ENCODE assay signal across 21 cellular contexts in the genomic region with DNA sequence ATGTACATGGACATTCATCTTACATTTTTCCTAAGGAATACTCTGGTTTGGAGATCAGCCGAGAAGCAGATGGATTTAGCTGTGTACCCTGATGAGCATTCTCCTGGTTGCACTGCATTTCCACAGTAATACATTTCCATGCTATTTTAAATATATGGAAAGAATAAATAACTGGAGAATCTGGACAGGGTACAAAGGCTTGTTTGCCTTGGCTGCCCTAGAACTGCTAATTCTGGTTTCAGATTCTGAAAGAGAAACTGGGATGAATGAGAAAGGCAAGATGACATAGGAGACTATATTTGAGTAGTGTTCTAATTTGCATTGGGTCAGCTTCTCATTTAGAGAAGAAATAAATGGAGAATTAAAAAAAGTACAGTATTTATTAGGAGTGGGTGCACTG.
"Had no signal": no experiment of that assay in that cellular context is flagged by ENCODE, and none has a peak within 500 bp of the region (broad histone marks: within the 10 kb centered on the region; RNA-seq: fewer than 3 reads in every experiment).

No MANE protein-coding gene starts in this region.

- H3K27me3 Mint-ChIP-seq: activated B cell treated with CpG ODN at 0.5 μM for 24 hours; activated CD4-positive, alpha-beta T cell treated with anti-CD3 and anti-CD28 coated beads, Interleukin-2, amount 10 ng/mL, durations not matched to agents 7 days and 5 days; activated naive CD8-positive, alpha-beta T cell treated with anti-CD3 and anti-CD28 coated beads for 36 hours; central memory CD8-positive, alpha-beta T cell had no signal

- H3K9me3 ChIP-seq: heart right ventricle, ovary, transverse colon, vagina had no signal

- H3K27ac Mint-ChIP-seq: activated B cell treated with CpG ODN at 0.5 μM for 24 hours; activated CD4-positive, alpha-beta T cell treated with anti-CD3 and anti-CD28 coated beads, Interleukin-2, amount 10 ng/mL, durations not matched to agents 7 days and 5 days; activated naive CD8-positive, alpha-beta T cell treated with anti-CD3 and anti-CD28 coated beads for 36 hours; activated T-cell treated with anti-CD3 and anti-CD28 coated beads, Interleukin-2, amount 50 U/mL, for 72 hours; mesothelial cell of epicardium; neural progenitor cell; T-helper 2 cell treated with Interferon-gamma antibody and Interleukin-4, amounts not matched to agents 5 μg/mL and 100 μg/mL, for 36 hours had no signal

- H3K36me3 ChIP-seq: brain microvascular endothelial cell, heart right ventricle, neural progenitor cell, ovary, transverse colon, vagina had no signal

- H3K9ac ChIP-seq: neural progenitor cell had no signal

- H2AFZ ChIP-seq: neural progenitor cell had no signal

- ATAC-seq: activated T-cell treated with anti-CD3 and anti-CD28 coated beads, Interleukin-2, amount 50 U/mL, for 72 hours; heart right ventricle had no signal

- H3K27ac ChIP-seq: brain microvascular endothelial cell, heart right ventricle, neural progenitor cell, ovary, transverse colon, vagina had no signal

- H3K4me3 ChIP-seq: heart right ventricle, lung, neural progenitor cell, ovary, transverse colon, vagina had no signal

- H3K9me3 Mint-ChIP-seq: activated B cell treated with CpG ODN at 0.5 μM for 24 hours; activated CD4-positive, alpha-beta T cell treated with anti-CD3 and anti-CD28 coated beads, Interleukin-2, amount 10 ng/mL, durations not matched to agents 7 days and 5 days; activated T-cell treated with anti-CD3 and anti-CD28 coated beads, Interleukin-2, amount 50 U/mL, for 72 hours; central memory CD8-positive, alpha-beta T cell; mesothelial cell of epicardium; neural progenitor cell; T-helper 2 cell treated with Interferon-gamma antibody and Interleukin-4, amounts not matched to agents 5 μg/mL and 100 μg/mL, for 36 hours had no signal

- H3K4me2 ChIP-seq: neural progenitor cell had no signal

- H3K4me3 Mint-ChIP-seq: activated B cell treated with CpG ODN at 0.5 μM for 24 hours; activated CD4-positive, alpha-beta T cell treated with anti-CD3 and anti-CD28 coated beads, Interleukin-2, amount 10 ng/mL, durations not matched to agents 7 days and 5 days; activated naive CD8-positive, alpha-beta T cell treated with anti-CD3 and anti-CD28 coated beads for 36 hours; activated T-cell treated with anti-CD3 and anti-CD28 coated beads, Interleukin-2, amount 50 U/mL, for 72 hours; central memory CD8-positive, alpha-beta T cell; mesothelial cell of epicardium; neural progenitor cell; T-helper 2 cell treated with Interferon-gamma antibody and Interleukin-4, amounts not matched to agents 5 μg/mL and 100 μg/mL, for 36 hours had no signal

- H3K27me3 ChIP-seq: brain microvascular endothelial cell, heart right ventricle, neural progenitor cell, ovary, transverse colon, vagina had no signal

- H3K4me1 ChIP-seq: neural progenitor cell, vagina had no signal

- DNase-seq: activated B cell treated with CpG ODN at 0.5 μM for 24 hours; activated CD4-positive, alpha-beta T cell treated with anti-CD3 and anti-CD28 coated beads, Interleukin-2, amount 10 ng/mL, durations not matched to agents 7 days and 5 days; activated CD8-positive, alpha-beta memory T cell treated with anti-CD3 and anti-CD28 coated beads, Interleukin-2, amount 50 U/mL, for 48 hours; activated gamma-delta T cell treated with Interleukin-2 at 50 U/mL for 16 hours; activated naive CD8-positive, alpha-beta T cell treated with anti-CD3 and anti-CD28 coated beads for 36 hours; activated T-cell treated with anti-CD3 and anti-CD28 coated beads, Interleukin-2, amount 50 U/mL, for 72 hours; brain microvascular endothelial cell; effector memory CD4-positive, alpha-beta T cell; foreskin melanocyte; heart right ventricle; ovary; stimulated activated CD4-positive, alpha-beta T cell treated with anti-CD3 and anti-CD28 coated beads, Interleukin-2, amount 100 ng/mL, for 48 hours; stimulated activated naive CD4-positive, alpha-beta T cell treated with Interleukin-2 at 50 U/mL for 16 hours; substantia nigra; transverse colon had no signal

- H3K4me1 Mint-ChIP-seq: activated CD4-positive, alpha-beta T cell treated with anti-CD3 and anti-CD28 coated beads, Interleukin-2, amount 10 ng/mL, durations not matched to agents 7 days and 5 days; activated naive CD8-positive, alpha-beta T cell treated with anti-CD3 and anti-CD28 coated beads for 36 hours; central memory CD8-positive, alpha-beta T cell; mesothelial cell of epicardium; neural progenitor cell had no signal
